In genomic region chr4:142558851-142559250, GRCh38 we compare ENCODE assay signal across 16 cellular contexts.
DNase-seq lines count a peak whose midpoint lies in the region; ATAC-seq, FAIRE-seq and TF ChIP-seq lines count a peak whose summit lies in the region.
"Had no signal": no experiment of that assay in that cellular context is flagged by ENCODE, and none has a peak within 500 bp of the region (broad histone marks: within the 10 kb centered on the region; RNA-seq: fewer than 3 reads in every experiment).

No MANE protein-coding gene starts in this region.

- DNase-seq in cardiac muscle cell (ENCODE audit: low read depth in 1 of 2, low spot score in 1 of 2) (peak; percentile 40 to 55), right atrium auricular region (ENCODE audit: low spot score) (no peak), GM12878 (ENCODE audit: low read depth, low spot score) (no peak), islet precursor cell (peak; percentile 82), testis (no peak)
- DNase-seq in activated CD8-positive, alpha-beta memory T cell treated with anti-CD3 and anti-CD28 coated beads for 24 hours = no peak
- DNase-seq in NK-92 treated with Interleukin-12 subunit alpha and Interleukin-12 subunit beta, amount 100 ng/mL, for 24 hours (lab: John Stamatoyannopoulos, UW) = no peak
- DNase-seq: activated CD4-positive, alpha-beta T cell treated with anti-CD3 and anti-CD28 coated beads for 1 hour; activated T-cell treated with anti-CD3 and anti-CD28 coated beads for 4 hours; Calu3; cortex of kidney; NCI-H2081 treated with DMSO at 0.1 percent for 48 hours; right lobe of liver; stimulated activated CD8-positive, alpha-beta memory T cell treated with anti-CD3 and anti-CD28 coated beads, Interleukin-4, amount 100 ng/mL, for 48 hours had no signal

- no peak for TF ChIP-seq RAD21 in GM12878 (IDR thresholded peaks at IDR 0.05; ENCODE audit: insufficient read depth, low read depth, low read length)

- intact Hi-C loops in GM12878 (cut with micrococcal nuclease; ENCODE audit: unreplicated experiment) (no loop called here), testis (cut with DNase I; ENCODE audit: low total_unique reads) (no loop called here)

- H3K27me3 ChIP-seq in cardiac muscle cell (no peaks in the 10 kb centered on the region), right atrium auricular region (no peaks in the 10 kb centered on the region), GM12878 (replicated peaks in 1 of 2; ENCODE audit: control insufficient read depth in 2 of 2, insufficient read depth in 2 of 2, low read length in 1 of 2) (no peaks in the 10 kb centered on the region), testis (no peaks in the 10 kb centered on the region)
- H3K27me3 ChIP-seq: right lobe of liver, thyroid gland had no signal

- POLR2A ChIA-PET in GM12878 (lab: Charles Lee) = interaction anchor here (0.6 kb wide), 2 partner anchors 62 to 106 kb away, joined by 3 to 7 read pairs; no protein-coding TSS in a partner anchor

- SMC1A ChIA-PET in GM12878 (lab: Charles Lee; ENCODE audit: uncharacterized antibody, unreplicated experiment) = interaction anchor here (1.0 to 10.3 kb wide), 7 partner anchors 10 to 204 kb away, joined by 3 to 115 read pairs (median 21); no protein-coding TSS in a partner anchor

- no peak for FAIRE-seq in GM12878 (lab: Jason Lieb, UNC)

- H3K36me3 ChIP-seq in cardiac muscle cell (no peaks in the 10 kb centered on the region), right atrium auricular region (no peaks in the 10 kb centered on the region), GM12878 (ENCODE audit: control insufficient read depth in 2 of 2, insufficient read depth in 2 of 2, low read length in 1 of 2) (no peaks in the 10 kb centered on the region), testis (ENCODE audit: low read depth, missing control alignments) (no peaks in the 10 kb centered on the region)
- H3K36me3 ChIP-seq: right lobe of liver, thyroid gland had no signal

- RAD21 ChIA-PET in GM12878 (lab: Charles Lee; ENCODE audit: unreplicated experiment) = interaction anchor here (0.6 to 2.1 kb wide), 9 partner anchors 8 to 917 kb away, joined by 3 to 9 read pairs (median 4); no protein-coding TSS in a partner anchor

- H3K4me3 ChIP-seq in cardiac muscle cell (no peak overlapping the region), right atrium auricular region (no peak overlapping the region), GM12878 (no peak overlapping the region), testis (no peak overlapping the region)
- H3K4me3 ChIP-seq: right lobe of liver, thyroid gland had no signal

- H3K27ac ChIP-seq in cardiac muscle cell (no peak overlapping the region), right atrium auricular region (no peak overlapping the region), GM12878 (ENCODE audit: control insufficient read depth, insufficient read depth) (no peak overlapping the region), testis (no peak overlapping the region)
- H3K27ac ChIP-seq: right lobe of liver, thyroid gland had no signal

- ATAC-seq in GM12878 = no peak
- no peak for ATAC-seq in GM21619 (IDR thresholded peaks at IDR 0.05; ENCODE audit: unreplicated experiment)
- ATAC-seq: right lobe of liver had no signal

- no peak overlapping the region for H3K4me2 ChIP-seq in GM12878 (ENCODE audit: control insufficient read depth, insufficient read depth)

- no peak overlapping the region for H2AFZ ChIP-seq in GM12878 (ENCODE audit: control insufficient read depth, low read depth, low read length)

- H3K9me3 ChIP-seq in cardiac muscle cell (ENCODE audit: low read depth) (no peaks in the 10 kb centered on the region), right atrium auricular region (no peaks in the 10 kb centered on the region), GM12878 (replicated peaks; ENCODE audit: control insufficient read depth, insufficient read depth, low read length) (no peaks in the 10 kb centered on the region), testis (no peaks in the 10 kb centered on the region)
- H3K9me3 ChIP-seq: right lobe of liver, thyroid gland had no signal

- H3K4me1 ChIP-seq in cardiac muscle cell (ENCODE audit: low read depth) (peaks cover 6% of the 10 kb centered on the region), right atrium auricular region (no peaks in the 10 kb centered on the region), GM12878 (ENCODE audit: control insufficient read depth, insufficient read depth, low read length) (no peaks in the 10 kb centered on the region), testis (no peaks in the 10 kb centered on the region)
- H3K4me1 ChIP-seq: right lobe of liver, thyroid gland had no signal

- H3K9ac ChIP-seq in GM12878 (ENCODE audit: control insufficient read depth, insufficient read depth, low read length) = no peak overlapping the region

- CTCF ChIA-PET in GM12878 (lab: Yijun Ruan, JAX) = interaction anchor here (1.1 to 2.5 kb wide), 6 partner anchors 9 to 276 kb away, joined by 3 to 13 read pairs (median 8); no protein-coding TSS in a partner anchor

- WGBS in GM12878 (ENCODE audit: insufficient coverage, insufficient replicate concordance, low lambda C conversion rate, missing lambda C conversion rate) = 20% methylated on average over 4 of the region's 4 CpGs
- 40 to 42% methylated on average over 4 of the region's 4 CpGs for WGBS in testis, 2 donors

- H4K20me1 ChIP-seq in GM12878 (ENCODE audit: control insufficient read depth, insufficient read depth) = no peaks in the 10 kb centered on the region

- TF ChIP-seq EP300 in GM12878 (IDR thresholded peaks at IDR 0.05; ENCODE audit: borderline replicate concordance in 1 of 2, control insufficient read depth in 1 of 2, low read depth in 2 of 2, low read length in 2 of 2) = no peak

- TF ChIP-seq CTCF in cardiac muscle cell (IDR thresholded peaks at IDR 0.05; ENCODE audit: low read depth, low read length) (no peak), right atrium auricular region (IDR thresholded peaks at IDR 0.05) (no peak), GM12878 (IDR thresholded peaks at IDR 0.05 in 2 of 3, conservative IDR thresholded peaks at IDR 0.05 in 1 of 3; ENCODE audit: control insufficient read depth in 2 of 3, extremely low read depth in 1 of 3, insufficient read depth in 1 of 3, low read depth in 3 of 3, low read length in 3 of 3) (no peak), testis (IDR thresholded peaks at IDR 0.05) (no peak)

- TF ChIP-seq POLR2A in GM12878 (IDR thresholded peaks at IDR 0.05; ENCODE audit: low read depth, low read length) (no peak), testis (IDR thresholded peaks at IDR 0.05) (no peak)

- in situ Hi-C loops in GM12878 (cut with MboI) = no loop called here

- H3K79me2 ChIP-seq in GM12878 (ENCODE audit: control insufficient read depth, insufficient read depth, low read length) = no peaks in the 10 kb centered on the region

- no TSS peak for BruUV-seq in GM12878 (replicated peaks; lab: Mats Ljungman, UMichigan)

TF ChIP-seq in GM12878, 131 proteins besides CTCF, POLR2A, EP300 and RAD21:
- TF ChIP-seq ZNF384 (IDR thresholded peaks at IDR 0.05; ENCODE audit: borderline replicate concordance, low read depth, low read length) (0 out of 2 replicates have a peak, but pooled peaks have one; percentile 41), NRF1 (conservative IDR thresholded peaks at IDR 0.05; ENCODE audit: low read depth, low read length) (no peak), NFIC (IDR thresholded peaks at IDR 0.05; ENCODE audit: low read depth, low read length) (no peak), KAT2A (conservative IDR thresholded peaks at IDR 0.05; ENCODE audit: control insufficient read depth, low read depth, low read length) (no peak), SIN3A (IDR thresholded peaks at IDR 0.05; ENCODE audit: low read depth, low read length) (no peak), ZNF217 (IDR thresholded peaks at IDR 0.05) (no peak), GATAD2B (conservative IDR thresholded peaks at IDR 0.05; ENCODE audit: low read depth) (no peak)

Comparison
In these comparisons a context has a peak if more than half of its experiments do, and no peak if none do; other contexts are left out.
1. DNase-seq: peak in cardiac muscle cell (2 of 2) and islet precursor cell (single experiment); none in right atrium auricular region (single experiment), GM12878 (single experiment), activated CD8-positive, alpha-beta memory T cell treated with anti-CD3 and anti-CD28 coated beads for 24 hours (single experiment), NK-92 treated with Interleukin-12 subunit alpha and Interleukin-12 subunit beta, amount 100 ng/mL, for 24 hours (single experiment) and testis (single experiment).